1 cellular context compared by ENCODE assay signal in the genomic region with DNA sequence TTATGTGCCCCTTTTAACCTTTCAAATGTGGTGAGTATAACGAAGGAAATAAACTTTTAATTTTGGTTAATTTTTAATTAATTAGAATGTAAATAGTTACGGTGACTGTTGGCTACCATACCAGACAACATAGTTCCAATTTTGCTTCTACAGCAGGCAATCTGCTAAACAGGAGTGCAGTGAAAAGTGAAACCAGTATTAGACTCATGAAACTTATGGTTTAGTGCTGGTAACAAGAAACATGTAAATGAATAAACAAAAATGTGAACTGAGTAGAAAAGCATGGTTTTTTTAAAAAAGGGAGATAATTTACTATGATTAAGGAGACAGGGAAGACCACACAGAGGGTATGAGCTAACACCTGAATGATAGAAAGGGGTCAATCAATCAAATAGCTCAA.
TF ChIP-seq lines count a peak whose summit lies in the region.

No MANE protein-coding gene starts in this region.

TF ChIP-seq in HepG2, 621 proteins besides CTCF, POLR2A, EP300 and RAD21 (continued from another document):
- TF ChIP-seq, protein P1, sequence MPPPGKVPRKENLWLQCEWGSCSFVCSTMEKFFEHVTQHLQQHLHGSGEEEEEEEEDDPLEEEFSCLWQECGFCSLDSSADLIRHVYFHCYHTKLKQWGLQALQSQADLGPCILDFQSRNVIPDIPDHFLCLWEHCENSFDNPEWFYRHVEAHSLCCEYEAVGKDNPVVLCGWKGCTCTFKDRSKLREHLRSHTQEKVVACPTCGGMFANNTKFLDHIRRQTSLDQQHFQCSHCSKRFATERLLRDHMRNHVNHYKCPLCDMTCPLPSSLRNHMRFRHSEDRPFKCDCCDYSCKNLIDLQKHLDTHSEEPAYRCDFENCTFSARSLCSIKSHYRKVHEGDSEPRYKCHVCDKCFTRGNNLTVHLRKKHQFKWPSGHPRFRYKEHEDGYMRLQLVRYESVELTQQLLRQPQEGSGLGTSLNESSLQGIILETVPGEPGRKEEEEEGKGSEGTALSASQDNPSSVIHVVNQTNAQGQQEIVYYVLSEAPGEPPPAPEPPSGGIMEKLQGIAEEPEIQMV (CRISPR knock-in tag; IDR thresholded peaks at IDR 0.05; ENCODE audit: low read depth) = no peak
- TF ChIP-seq BRD4 (CRISPR knock-in tag; IDR thresholded peaks at IDR 0.05) (no peak), ATRX (CRISPR knock-in tag; IDR thresholded peaks at IDR 0.05; ENCODE audit: borderline replicate concordance) (no peak), HOXA9 (CRISPR knock-in tag; IDR thresholded peaks at IDR 0.05; ENCODE audit: borderline replicate concordance) (no peak), HOXD1 (CRISPR knock-in tag; IDR thresholded peaks at IDR 0.05) (no peak), KLF13 (CRISPR knock-in tag; IDR thresholded peaks at IDR 0.05) (no peak)
- TF ChIP-seq, protein P2, sequence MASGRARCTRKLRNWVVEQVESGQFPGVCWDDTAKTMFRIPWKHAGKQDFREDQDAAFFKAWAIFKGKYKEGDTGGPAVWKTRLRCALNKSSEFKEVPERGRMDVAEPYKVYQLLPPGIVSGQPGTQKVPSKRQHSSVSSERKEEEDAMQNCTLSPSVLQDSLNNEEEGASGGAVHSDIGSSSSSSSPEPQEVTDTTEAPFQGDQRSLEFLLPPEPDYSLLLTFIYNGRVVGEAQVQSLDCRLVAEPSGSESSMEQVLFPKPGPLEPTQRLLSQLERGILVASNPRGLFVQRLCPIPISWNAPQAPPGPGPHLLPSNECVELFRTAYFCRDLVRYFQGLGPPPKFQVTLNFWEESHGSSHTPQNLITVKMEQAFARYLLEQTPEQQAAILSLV (CRISPR knock-in tag; IDR thresholded peaks at IDR 0.05; ENCODE audit: borderline replicate concordance) = no peak
